In genomic region chr19:54937926-54938325, GRCh38 we compare ENCODE assay signal across 1 cellular context.
TF ChIP-seq lines count a peak whose summit lies in the region.

No MANE protein-coding gene starts in this region.

TF ChIP-seq in K562, 482 proteins besides CTCF, POLR2A, EP300 and RAD21:
- TF ChIP-seq C11orf30 (IDR thresholded peaks at IDR 0.05; ENCODE audit: low read depth) (peak; percentile 12; the same call in 1 of the 2 replicates), PKNOX1 (IDR thresholded peaks at IDR 0.05) (no peak), PATZ1 (CRISPR knock-in tag; IDR thresholded peaks at IDR 0.05; ENCODE audit: borderline replicate concordance) (no peak), TRIM24 (IDR thresholded peaks at IDR 0.05) (no peak), CHD7 (IDR thresholded peaks at IDR 0.05; ENCODE audit: low read depth, low read length) (no peak), ZNF316 (IDR thresholded peaks at IDR 0.05) (peak; percentile 21; the same call in 1 of the 2 replicates)
- TF ChIP-seq, protein P1, sequence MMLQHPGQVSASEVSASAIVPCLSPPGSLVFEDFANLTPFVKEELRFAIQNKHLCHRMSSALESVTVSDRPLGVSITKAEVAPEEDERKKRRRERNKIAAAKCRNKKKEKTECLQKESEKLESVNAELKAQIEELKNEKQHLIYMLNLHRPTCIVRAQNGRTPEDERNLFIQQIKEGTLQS (IDR thresholded peaks at IDR 0.05) = no peak
- TF ChIP-seq, protein P1 (CRISPR knock-in tag; conservative IDR thresholded peaks at IDR 0.05) = no peak
- TF ChIP-seq, protein P2, sequence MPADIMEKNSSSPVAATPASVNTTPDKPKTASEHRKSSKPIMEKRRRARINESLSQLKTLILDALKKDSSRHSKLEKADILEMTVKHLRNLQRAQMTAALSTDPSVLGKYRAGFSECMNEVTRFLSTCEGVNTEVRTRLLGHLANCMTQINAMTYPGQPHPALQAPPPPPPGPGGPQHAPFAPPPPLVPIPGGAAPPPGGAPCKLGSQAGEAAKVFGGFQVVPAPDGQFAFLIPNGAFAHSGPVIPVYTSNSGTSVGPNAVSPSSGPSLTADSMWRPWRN (IDR thresholded peaks at IDR 0.05; ENCODE audit: low read depth) = no peak
